2 cellular contexts compared by ENCODE assay signal in genomic region chr4:106238819-106239420, GRCh38.
TF ChIP-seq lines count a peak whose summit lies in the region.

No MANE protein-coding gene starts in this region.

TF ChIP-seq in A549, 52 proteins besides CTCF, POLR2A, EP300 and RAD21 (continued from another document):
- TF ChIP-seq REST (IDR thresholded peaks at IDR 0.05) (no peak), SMC3 (IDR thresholded peaks at IDR 0.05) (0 out of 3 replicates have a peak, but pooled peaks have one; percentile 13)

TF ChIP-seq in WTC11, 78 proteins besides CTCF, POLR2A, EP300 and RAD21 (continued from another document):
- TF ChIP-seq ZNF532 (CRISPR knock-in tag; IDR thresholded peaks at IDR 0.05; ENCODE audit: borderline replicate concordance), result no peak
- no peak for TF ChIP-seq FOXP4 (CRISPR knock-in tag; IDR thresholded peaks at IDR 0.05)
- TF ChIP-seq ZBTB21 (CRISPR knock-in tag; IDR thresholded peaks at IDR 0.05; ENCODE audit: borderline replicate concordance), result no peak
- no peak for TF ChIP-seq ZNF396 (CRISPR knock-in tag; IDR thresholded peaks at IDR 0.05; ENCODE audit: borderline replicate concordance)
- no peak for TF ChIP-seq MYBL2 (CRISPR knock-in tag; IDR thresholded peaks at IDR 0.05)
- no peak for TF ChIP-seq SP1 (CRISPR knock-in tag; conservative IDR thresholded peaks at IDR 0.05)
- TF ChIP-seq ZSCAN18 (CRISPR knock-in tag; IDR thresholded peaks at IDR 0.05), result no peak
- no peak for TF ChIP-seq CREB1 (CRISPR knock-in tag; IDR thresholded peaks at IDR 0.05)
- no peak for TF ChIP-seq GABPB1 (CRISPR knock-in tag; IDR thresholded peaks at IDR 0.05)
TF ChIP-seq in WTC11: peak in this region for 0.
